ENCODE assay signal across 8 cellular contexts in genomic region chr3:160400631-160401150, GRCh38. TPM values are rescaled to one million over a fixed set of nuclear protein-coding genes. Genes with fewer than 3 reads are reported as not detected.
DNase-seq lines count a peak whose midpoint lies in the region; ATAC-seq and TF ChIP-seq lines count a peak whose summit lies in the region.

No MANE protein-coding gene starts in this region.

- H3K27me3 ChIP-seq in esophagus squamous epithelium: peaks cover 0 to 4% (median 0%) of the 10 kb centered on the region in 4 donors
- H3K27me3 ChIP-seq in vagina: no peaks in the 10 kb centered on the region

- POLR2A ChIA-PET in activated CD8-positive, alpha-beta T cell treated with anti-CD3 and anti-CD28 coated beads for 36 hours (lab: Charles Lee): interaction anchor here (1.0 to 2.2 kb wide), 14 partner anchors 8 to 49 kb away, joined by 3 to 28 read pairs (median 6); partner anchors contain the start of gene TRIM59

- H3K9me3 ChIP-seq in esophagus squamous epithelium (no peaks in the 10 kb centered on the region), vagina (no peaks in the 10 kb centered on the region)

- H3K4me3 Mint-ChIP-seq in activated CD8-positive, alpha-beta T cell treated with anti-CD3 and anti-CD28 coated beads for 36 hours: peak overlapping the region; percentile 95
- H3K4me3 Mint-ChIP-seq in nephron: peak overlapping the region; percentile 92 to 97 (median 96)

- H3K9me3 Mint-ChIP-seq in activated CD8-positive, alpha-beta T cell treated with anti-CD3 and anti-CD28 coated beads for 36 hours: no peaks in the 10 kb centered on the region
- no peaks in the 10 kb centered on the region for H3K9me3 Mint-ChIP-seq in nephron

- TF ChIP-seq POLR2A in esophagus squamous epithelium (IDR thresholded peaks at IDR 0.05): no peak
- no peak for TF ChIP-seq POLR2A in vagina (IDR thresholded peaks at IDR 0.05)

- H3K4me1 Mint-ChIP-seq in activated CD8-positive, alpha-beta T cell treated with anti-CD3 and anti-CD28 coated beads for 36 hours (ENCODE audit: low read depth): peaks cover 25% of the 10 kb centered on the region
- H3K4me1 Mint-ChIP-seq in nephron: peaks cover 45% of the 10 kb centered on the region

- H3K36me3 Mint-ChIP-seq in activated CD8-positive, alpha-beta T cell treated with anti-CD3 and anti-CD28 coated beads for 36 hours (ENCODE audit: low read depth): peaks cover 47% of the 10 kb centered on the region
- H3K36me3 Mint-ChIP-seq in nephron (ENCODE audit: low read depth): no peaks in the 10 kb centered on the region

- ATAC-seq in HG03135 (IDR thresholded peaks at IDR 0.05; ENCODE audit: unreplicated experiment): peak; percentile 12
- ATAC-seq in activated CD8-positive, alpha-beta T cell treated with anti-CD3 and anti-CD28 coated beads for 36 hours: no peak
- ATAC-seq in HG02678 (IDR thresholded peaks at IDR 0.05; ENCODE audit: unreplicated experiment): no peak

- peak overlapping the region; percentile 86 to 98 (median 92) for H3K27ac ChIP-seq in esophagus squamous epithelium
- peak overlapping the region; percentile 97 for H3K27ac ChIP-seq in vagina

- CTCF ChIA-PET in activated CD8-positive, alpha-beta T cell treated with anti-CD3 and anti-CD28 coated beads for 36 hours (lab: Charles Lee): interaction anchor here (1.6 to 1.8 kb wide), 2 partner anchors 12 to 13 kb away, joined by 6 to 11 read pairs; no protein-coding TSS in a partner anchor

- H3K4me3 ChIP-seq in esophagus squamous epithelium (peak overlapping the region; percentile 66 to 90 (median 76)), vagina (peak overlapping the region; percentile 78 to 91)

- DNase-seq in D341Med (ENCODE audit: low spot score) (peak; percentile 48), esophagus squamous epithelium (lab: John Stamatoyannopoulos, UW) (no peak), vagina (ENCODE audit: extremely low spot score in 2 of 2) (no peak), HPDE6-E6E7 (ENCODE audit: extremely low spot score) (no peak)
- peak; percentile 14 for DNase-seq in activated CD8-positive, alpha-beta T cell treated with anti-CD3 and anti-CD28 coated beads for 36 hours

- H3K36me3 ChIP-seq in esophagus squamous epithelium: peaks cover 0 to under 1% (median 0%) of the 10 kb centered on the region in 3 donors
- H3K36me3 ChIP-seq in vagina: no peaks in the 10 kb centered on the region

- 0 to 9% methylated on average over 2 to 4 of the region's 55 CpGs for WGBS in esophagus squamous epithelium, 2 donors

- H3K4me1 ChIP-seq in esophagus squamous epithelium (peaks cover 0 to 63% (median 9%) of the 10 kb centered on the region in 3 donors), vagina (peaks cover 35% of the 10 kb centered on the region)

- no peak for TF ChIP-seq CTCF in activated CD8-positive, alpha-beta T cell treated with anti-CD3 and anti-CD28 coated beads for 36 hours (IDR thresholded peaks at IDR 0.05)
- TF ChIP-seq CTCF in esophagus squamous epithelium (IDR thresholded peaks at IDR 0.05) (no peak), nephron (IDR thresholded peaks at IDR 0.05; ENCODE audit: unreplicated experiment in 3 of 3) (no peak), vagina (IDR thresholded peaks at IDR 0.05) (no peak)

- peak overlapping the region; percentile 99 for H3K27ac Mint-ChIP-seq in activated CD8-positive, alpha-beta T cell treated with anti-CD3 and anti-CD28 coated beads for 36 hours
- H3K27ac Mint-ChIP-seq in nephron: peak overlapping the region; percentile 77 to 99 (median 78)

- H3K27me3 Mint-ChIP-seq in activated CD8-positive, alpha-beta T cell treated with anti-CD3 and anti-CD28 coated beads for 36 hours: peaks cover 6% of the 10 kb centered on the region
- H3K27me3 Mint-ChIP-seq in nephron (ENCODE audit: low read depth): peaks cover 5% of the 10 kb centered on the region

- intact Hi-C loops in activated CD8-positive, alpha-beta T cell treated with anti-CD3 and anti-CD28 coated beads for 36 hours (cut with micrococcal nuclease): loop anchor here (5.0 kb wide), 1 partner anchor 42 kb away; no protein-coding TSS in a partner anchor
- intact Hi-C loops in esophagus squamous epithelium (cut with DNase I): no loop called here
- intact Hi-C loops in vagina (cut with DNase I): no loop called here

RNA-seq across cellular contexts. Expression of gene SMC4, which starts 1.2 kb away (rescaled TPM):
- 100 to 1,000 TPM; 149 to 154 TPM for total RNA-seq in activated CD8-positive, alpha-beta T cell treated with anti-CD3 and anti-CD28 coated beads for 36 hours
- total RNA-seq in esophagus squamous epithelium: 10 to 100 TPM; 50.4 to 94.8 (median 81.6) TPM
- total RNA-seq in vagina: 41.5 TPM

RNA-seq across cellular contexts. Expression of gene IFT80, which starts 1.7 kb away (rescaled TPM):
- total RNA-seq in activated CD8-positive, alpha-beta T cell treated with anti-CD3 and anti-CD28 coated beads for 36 hours: 10 to 100 TPM in 1 of 2 experiments, 1 to 10 TPM in 1; 9.2 to 10.4 TPM
- total RNA-seq in esophagus squamous epithelium (10 to 100 TPM; 10.8 to 20.4 (median 14.9) TPM), vagina (8.3 TPM)

RNA-seq across cellular contexts. Expression of gene TRIM59, which starts 48.9 kb away (rescaled TPM):
- 10 to 100 TPM; 27.0 to 27.8 TPM for total RNA-seq in activated CD8-positive, alpha-beta T cell treated with anti-CD3 and anti-CD28 coated beads for 36 hours
- total RNA-seq in esophagus squamous epithelium (10 to 100 TPM in 1 of 4 donors, 1 to 10 TPM in 3; 4.9 to 14.7 (median 8.9) TPM), vagina (6.1 TPM)

Comparison
In these comparisons a context has a peak if more than half of its experiments do, and no peak if none do; other contexts are left out.
1. DNase-seq: peak in D341Med (single experiment) and activated CD8-positive, alpha-beta T cell treated with anti-CD3 and anti-CD28 coated beads for 36 hours (single experiment); none in esophagus squamous epithelium (single experiment), vagina (0 of 2) and HPDE6-E6E7 (single experiment).